9 cellular contexts compared by ENCODE assay signal in genomic region chr1:191174298-191174697, GRCh38.
DNase-seq lines count a peak whose midpoint lies in the region; ATAC-seq and TF ChIP-seq lines count a peak whose summit lies in the region.
"Had no signal": no experiment of that assay in that cellular context is flagged by ENCODE, and none has a peak within 500 bp of the region (broad histone marks: within the 10 kb centered on the region; RNA-seq: fewer than 3 reads in every experiment).

No MANE protein-coding gene starts in this region.

- H3K27me3 ChIP-seq in left ventricle myocardium inferior (ENCODE audit: low read depth) = no peaks in the 10 kb centered on the region

- TF ChIP-seq POLR2A in NB4 (IDR thresholded peaks at IDR 0.05; ENCODE audit: extremely low read depth, insufficient read length) = no peak

- DNase-seq in SKM-1 treated with dmso at 0.1 percent for 144 hours (lab: John Stamatoyannopoulos, UW; ENCODE audit: unreplicated experiment) (peak; percentile 26), SKM-1 (lab: John Stamatoyannopoulos, UW; ENCODE audit: unreplicated experiment) (no peak), NB4 (ENCODE audit: low read depth) (peak; percentile 18), renal cortical epithelial cell (ENCODE audit: low read depth) (peak; percentile 49), SW 1271 (lab: John Stamatoyannopoulos, UW) (no peak), left ventricle myocardium inferior (no peak), omental fat pad (ENCODE audit: low spot score) (no peak)

- H3K4me3 ChIP-seq in NB4 (ENCODE audit: low read depth, low read length) (no peak overlapping the region), left ventricle myocardium inferior (no peak overlapping the region)

- peak; percentile 99 for ATAC-seq in HG02884 (IDR thresholded peaks at IDR 0.05; ENCODE audit: unreplicated experiment)
- no peak for ATAC-seq in omental fat pad (ENCODE audit: low FRiP score)

- peaks cover 3% of the 10 kb centered on the region for H3K9me3 ChIP-seq in left ventricle myocardium inferior (replicated peaks)

- no peaks in the 10 kb centered on the region for H3K4me1 ChIP-seq in left ventricle myocardium inferior

- intact Hi-C loops in left ventricle myocardium inferior (cut with micrococcal nuclease) = no loop called here

- no peak overlapping the region for H3K27ac ChIP-seq in left ventricle myocardium inferior (replicated peaks)
- H3K27ac ChIP-seq: 22Rv1 had no signal

- no peaks in the 10 kb centered on the region for H3K36me3 ChIP-seq in left ventricle myocardium inferior

- TF ChIP-seq CTCF in NB4 (IDR thresholded peaks at IDR 0.05; ENCODE audit: low read depth, low read length) = no peak
- TF ChIP-seq CTCF in left ventricle myocardium inferior (IDR thresholded peaks at IDR 0.05; ENCODE audit: borderline replicate concordance) = no peak
- no peak for TF ChIP-seq CTCF in omental fat pad (IDR thresholded peaks at IDR 0.05)

Comparison
In these comparisons a context has a peak if more than half of its experiments do, and no peak if none do; other contexts are left out.
1. DNase-seq: peak in SKM-1 treated with dmso at 0.1 percent for 144 hours (single experiment), NB4 (single experiment) and renal cortical epithelial cell (single experiment); none in SKM-1 (single experiment), SW 1271 (0 of 2), left ventricle myocardium inferior (single experiment) and omental fat pad (single experiment).